9 cellular contexts compared by ENCODE assay signal in the genomic region with DNA sequence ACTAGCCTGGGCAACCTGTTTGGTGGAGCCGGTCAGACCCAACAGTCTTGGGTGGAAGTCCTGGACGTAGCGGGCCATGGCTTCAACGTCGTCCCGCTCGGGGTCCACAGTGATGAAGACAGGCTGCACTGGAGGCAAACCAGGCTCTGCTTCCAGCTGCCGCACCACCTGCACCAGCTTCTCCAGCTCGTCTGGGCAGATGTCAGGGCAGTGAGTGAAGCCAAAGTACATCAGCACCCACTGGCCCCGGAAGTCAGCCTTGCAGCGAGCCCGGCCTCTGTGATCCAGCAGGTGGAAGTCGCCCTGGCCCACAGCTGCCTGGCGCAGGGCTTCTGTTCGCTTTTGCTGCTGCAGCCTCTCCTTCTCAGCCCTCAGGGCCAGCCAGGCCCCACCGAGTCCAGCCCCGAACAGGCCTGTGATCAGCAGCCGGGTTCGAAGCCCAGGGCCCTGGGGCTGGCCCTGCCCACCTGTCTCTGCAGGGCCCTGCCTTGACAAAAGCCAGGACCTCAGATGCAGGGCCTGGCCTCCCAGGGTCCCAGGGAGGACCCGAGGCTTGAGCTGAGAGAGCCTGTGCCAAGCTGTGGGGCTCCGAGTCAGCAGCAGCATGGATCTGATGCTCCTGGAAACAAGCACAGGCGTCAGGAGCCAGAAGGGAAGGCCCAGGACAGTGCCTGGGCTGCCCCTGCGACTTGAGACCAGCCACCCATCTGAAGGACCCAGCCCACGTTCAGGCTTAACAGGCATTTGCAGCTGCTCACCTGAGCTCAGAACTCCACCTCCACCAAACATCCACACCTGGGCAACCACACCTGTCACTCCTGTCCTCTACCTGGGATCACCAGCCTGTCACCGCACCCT. TPM values are rescaled to one million over a fixed set of nuclear protein-coding genes. Genes with fewer than 3 reads are reported as not detected.
A peak's percentile ranks its signal among the peaks of the same experiment; 100 is the strongest.
DNase-seq lines count a peak whose midpoint lies in the region; ATAC-seq and TF ChIP-seq lines count a peak whose summit lies in the region.
"Had no signal": no experiment of that assay in that cellular context is flagged by ENCODE, and none has a peak within 500 bp of the region (broad histone marks: within the 10 kb centered on the region; RNA-seq: fewer than 3 reads in every experiment).

No MANE protein-coding gene starts in this region.

- no peak for DNase-seq in activated CD4-positive, alpha-beta T cell treated with anti-CD3 and anti-CD28 coated beads, Interleukin-2, amount 10 ng/mL, durations not matched to agents 7 days and 5 days
- no peak for DNase-seq in activated CD4-positive, alpha-beta T cell treated with anti-CD3 and anti-CD28 coated beads, Interleukin-2, amount 50 U/mL, for 4 hours
- DNase-seq in activated CD4-positive, alpha-beta memory T cell treated with anti-CD3 and anti-CD28 coated beads, Interleukin-2, amount 10 ng/mL, durations not matched to agents 7 days and 5 days: no peak
- no peak for DNase-seq in thoracic aorta (ENCODE audit: low spot score)
- no peak for DNase-seq in cerebellar nuclear complex (lab: John Stamatoyannopoulos, UW)
- DNase-seq in UCSD-AML1 (lab: John Stamatoyannopoulos, UW; ENCODE audit: unreplicated experiment): no peak

- H3K9me3 ChIP-seq in iPS-20b (ENCODE audit: insufficient read depth, low read depth, low read length) (no peaks in the 10 kb centered on the region), thoracic aorta (no peaks in the 10 kb centered on the region)

- H3K9ac ChIP-seq in iPS-20b (ENCODE audit: low read depth, low read length): 0 out of 2 replicates have a peak overlapping the region, but pooled peaks have one; percentile 83

- CTCF ChIA-PET in activated CD4-positive, alpha-beta T cell treated with anti-CD3 and anti-CD28 coated beads, Interleukin-2, amount 10 ng/mL, durations not matched to agents 7 days and 5 days (lab: Charles Lee): interaction anchor here (1.9 to 5.8 kb wide), 6 partner anchors 8 to 97 kb away, joined by 10 to 74 read pairs (median 39); a partner anchor contains a TSS
- CTCF ChIA-PET in activated CD4-positive, alpha-beta memory T cell treated with anti-CD3 and anti-CD28 coated beads, Interleukin-2, amount 10 ng/mL, durations not matched to agents 7 days and 5 days (lab: Charles Lee): interaction anchor here (1.3 to 6.0 kb wide), 8 partner anchors 12 to 248 kb away, joined by 5 to 150 read pairs (median 24); a partner anchor contains a TSS

- H3K36me3 ChIP-seq in iPS-20b (ENCODE audit: insufficient read depth, low read depth, low read length): peaks cover 45% of the 10 kb centered on the region
- peaks cover 41% of the 10 kb centered on the region for H3K36me3 ChIP-seq in thoracic aorta

- peaks cover 3% of the 10 kb centered on the region; the same call in 1 of the 2 replicates for H3K4me1 ChIP-seq in iPS-20b (ENCODE audit: insufficient read depth, low read length)
- peaks cover 15 to 18% of the 10 kb centered on the region in 2 donors for H3K4me1 ChIP-seq in thoracic aorta (ENCODE audit: control insufficient read depth in 1 of 2, low read depth in 2 of 2)

- H3K4me3 Mint-ChIP-seq in activated CD4-positive, alpha-beta T cell treated with anti-CD3 and anti-CD28 coated beads, Interleukin-2, amount 10 ng/mL, durations not matched to agents 7 days and 5 days: peak overlapping the region; percentile 80
- H3K4me3 Mint-ChIP-seq in activated CD4-positive, alpha-beta memory T cell treated with anti-CD3 and anti-CD28 coated beads, Interleukin-2, amount 10 ng/mL, durations not matched to agents 7 days and 5 days: peak overlapping the region; percentile 86

- H3K27me3 Mint-ChIP-seq in activated CD4-positive, alpha-beta T cell treated with anti-CD3 and anti-CD28 coated beads, Interleukin-2, amount 10 ng/mL, durations not matched to agents 7 days and 5 days: no peaks in the 10 kb centered on the region
- no peaks in the 10 kb centered on the region for H3K27me3 Mint-ChIP-seq in activated CD4-positive, alpha-beta memory T cell treated with anti-CD3 and anti-CD28 coated beads, Interleukin-2, amount 10 ng/mL, durations not matched to agents 7 days and 5 days

- no peak for ATAC-seq in thoracic aorta (ENCODE audit: insufficient number of reproducible peaks, low FRiP score, low read depth)
- ATAC-seq in HG02763 (IDR thresholded peaks at IDR 0.05; ENCODE audit: unreplicated experiment): no peak

- peaks cover 36% of the 10 kb centered on the region for H3K4me1 Mint-ChIP-seq in activated CD4-positive, alpha-beta T cell treated with anti-CD3 and anti-CD28 coated beads, Interleukin-2, amount 10 ng/mL, durations not matched to agents 7 days and 5 days
- H3K4me1 Mint-ChIP-seq in activated CD4-positive, alpha-beta memory T cell treated with anti-CD3 and anti-CD28 coated beads, Interleukin-2, amount 10 ng/mL, durations not matched to agents 7 days and 5 days: peaks cover 43% of the 10 kb centered on the region

- peak overlapping the region; percentile 87 for H3K27ac Mint-ChIP-seq in activated CD4-positive, alpha-beta T cell treated with anti-CD3 and anti-CD28 coated beads, Interleukin-2, amount 10 ng/mL, durations not matched to agents 7 days and 5 days
- H3K27ac Mint-ChIP-seq in activated CD4-positive, alpha-beta memory T cell treated with anti-CD3 and anti-CD28 coated beads, Interleukin-2, amount 10 ng/mL, durations not matched to agents 7 days and 5 days: peak overlapping the region; percentile 89

- peak overlapping the region; percentile 77 for H3K4me3 ChIP-seq in iPS-20b (ENCODE audit: low read length)
- H3K4me3 ChIP-seq in thoracic aorta: peak overlapping the region; percentile 75

- TF ChIP-seq CTCF in thoracic aorta (IDR thresholded peaks at IDR 0.05): no peak

- H3K27me3 ChIP-seq in iPS-20b (ENCODE audit: insufficient read depth, low read length): peaks cover 27% of the 10 kb centered on the region
- H3K27me3 ChIP-seq in thoracic aorta (replicated peaks; ENCODE audit: insufficient read depth): no peaks in the 10 kb centered on the region

- no peaks in the 10 kb centered on the region for H3K9me3 Mint-ChIP-seq in activated CD4-positive, alpha-beta T cell treated with anti-CD3 and anti-CD28 coated beads, Interleukin-2, amount 10 ng/mL, durations not matched to agents 7 days and 5 days
- no peaks in the 10 kb centered on the region for H3K9me3 Mint-ChIP-seq in activated CD4-positive, alpha-beta memory T cell treated with anti-CD3 and anti-CD28 coated beads, Interleukin-2, amount 10 ng/mL, durations not matched to agents 7 days and 5 days

- POLR2A ChIA-PET in activated CD4-positive, alpha-beta T cell treated with anti-CD3 and anti-CD28 coated beads, Interleukin-2, amount 10 ng/mL, durations not matched to agents 7 days and 5 days (lab: Charles Lee): interaction anchor here (2.3 kb wide), 1 partner anchor 16 kb away, joined by 29 read pairs; a partner anchor contains a TSS
- POLR2A ChIA-PET in activated CD4-positive, alpha-beta memory T cell treated with anti-CD3 and anti-CD28 coated beads, Interleukin-2, amount 10 ng/mL, durations not matched to agents 7 days and 5 days (lab: Charles Lee): interaction anchor here (1.0 to 12.1 kb wide), 15 partner anchors 9 to 337 kb away, joined by 3 to 583 read pairs (median 42); a partner anchor contains a TSS

- H3K36me3 Mint-ChIP-seq in activated CD4-positive, alpha-beta T cell treated with anti-CD3 and anti-CD28 coated beads, Interleukin-2, amount 10 ng/mL, durations not matched to agents 7 days and 5 days (ENCODE audit: low read depth): peaks cover 43% of the 10 kb centered on the region
- H3K36me3 Mint-ChIP-seq in activated CD4-positive, alpha-beta memory T cell treated with anti-CD3 and anti-CD28 coated beads, Interleukin-2, amount 10 ng/mL, durations not matched to agents 7 days and 5 days (ENCODE audit: low read depth): peaks cover 55% of the 10 kb centered on the region

- H3K27ac ChIP-seq in iPS-20b (ENCODE audit: low read length): no peak overlapping the region
- no peak overlapping the region for H3K27ac ChIP-seq in thoracic aorta

RNA-seq across cellular contexts. Expression of a gene that starts 1.4 kb away (rescaled TPM):
- 10 to 100 TPM in 1 of 2 experiments, 1 to 10 TPM in 1; 2.8 to 10.5 TPM for total RNA-seq in activated CD4-positive, alpha-beta T cell treated with anti-CD3 and anti-CD28 coated beads, Interleukin-2, amount 10 ng/mL, durations not matched to agents 7 days and 5 days
- total RNA-seq in activated CD4-positive, alpha-beta memory T cell treated with anti-CD3 and anti-CD28 coated beads, Interleukin-2, amount 10 ng/mL, durations not matched to agents 7 days and 5 days: 1 to 10 TPM; 6.4 to 7.0 TPM
- 1 to 10 TPM; 3.5 to 4.5 TPM for total RNA-seq in thoracic aorta

RNA-seq across cellular contexts. Expression of a gene that starts 5.8 kb away (rescaled TPM):
- total RNA-seq in activated CD4-positive, alpha-beta T cell treated with anti-CD3 and anti-CD28 coated beads, Interleukin-2, amount 10 ng/mL, durations not matched to agents 7 days and 5 days: 100 to 1,000 TPM in 1 of 2 experiments, 10 to 100 TPM in 1; 92.2 to 126 TPM
- total RNA-seq in activated CD4-positive, alpha-beta memory T cell treated with anti-CD3 and anti-CD28 coated beads, Interleukin-2, amount 10 ng/mL, durations not matched to agents 7 days and 5 days: 10 to 100 TPM; 89.1 to 90.2 TPM
- total RNA-seq in thoracic aorta: 10 to 100 TPM; 90.4 to 95.7 TPM

RNA-seq across cellular contexts. Expression of a gene that starts 16.0 kb away (rescaled TPM):
- total RNA-seq in activated CD4-positive, alpha-beta T cell treated with anti-CD3 and anti-CD28 coated beads, Interleukin-2, amount 10 ng/mL, durations not matched to agents 7 days and 5 days: 100 to 1,000 TPM; 110 to 133 TPM
- 100 to 1,000 TPM; 105 to 108 TPM for total RNA-seq in activated CD4-positive, alpha-beta memory T cell treated with anti-CD3 and anti-CD28 coated beads, Interleukin-2, amount 10 ng/mL, durations not matched to agents 7 days and 5 days
- 10 to 100 TPM; 40.8 to 50.4 TPM for total RNA-seq in thoracic aorta

RNA-seq across cellular contexts. Expression of a gene that starts 16.5 kb away (rescaled TPM):
- 100 to 1,000 TPM; 130 to 139 TPM for total RNA-seq in activated CD4-positive, alpha-beta T cell treated with anti-CD3 and anti-CD28 coated beads, Interleukin-2, amount 10 ng/mL, durations not matched to agents 7 days and 5 days
- total RNA-seq in activated CD4-positive, alpha-beta memory T cell treated with anti-CD3 and anti-CD28 coated beads, Interleukin-2, amount 10 ng/mL, durations not matched to agents 7 days and 5 days: 100 to 1,000 TPM; 111 to 114 TPM
- total RNA-seq in thoracic aorta: 10 to 100 TPM; 61.9 to 87.6 TPM

RNA-seq across cellular contexts. Expression of a gene that starts 21.7 kb away (rescaled TPM):
- total RNA-seq in activated CD4-positive, alpha-beta T cell treated with anti-CD3 and anti-CD28 coated beads, Interleukin-2, amount 10 ng/mL, durations not matched to agents 7 days and 5 days: 10 to 100 TPM; 15.6 to 16.0 TPM
- 1 to 10 TPM; 8.0 to 8.4 TPM for total RNA-seq in activated CD4-positive, alpha-beta memory T cell treated with anti-CD3 and anti-CD28 coated beads, Interleukin-2, amount 10 ng/mL, durations not matched to agents 7 days and 5 days
- not detected for total RNA-seq in thoracic aorta
- total RNA-seq: RPMI7951 had no signal
